ENCODE assay signal across 1 cellular context in genomic region chr5:132788508-132788907, GRCh38.
TF ChIP-seq lines count a peak whose summit lies in the region.

No MANE protein-coding gene starts in this region.

TF ChIP-seq in K562, 482 proteins besides CTCF, POLR2A, EP300 and RAD21 (continued from another document and continues in another):
- TF ChIP-seq, protein P1, sequence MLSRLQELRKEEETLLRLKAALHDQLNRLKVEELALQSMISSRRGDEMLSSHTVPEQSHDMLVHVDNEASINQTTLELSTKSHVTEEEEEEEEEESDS (CRISPR knock-in tag; IDR thresholded peaks at IDR 0.05) = no peak
- no peak for TF ChIP-seq SIX5 (IDR thresholded peaks at IDR 0.05; ENCODE audit: borderline replicate concordance in 1 of 2, insufficient read depth in 1 of 2, low read depth in 1 of 2, low read length in 2 of 2)
- no peak for TF ChIP-seq BRD4 (IDR thresholded peaks at IDR 0.05)
- no peak for TF ChIP-seq MTF1 (CRISPR knock-in tag; IDR thresholded peaks at IDR 0.05; ENCODE audit: borderline replicate concordance)
- peak; percentile 34 to 50; a peak in 1 of 4 replicates for TF ChIP-seq UBTF (IDR thresholded peaks at IDR 0.05; ENCODE audit: borderline replicate concordance in 1 of 2, low read depth in 2 of 2, low read length in 2 of 2)
- TF ChIP-seq SREBF1 (IDR thresholded peaks at IDR 0.05; ENCODE audit: borderline replicate concordance, low read depth, low read length) = no peak
- TF ChIP-seq DMBX1 (CRISPR knock-in tag; IDR thresholded peaks at IDR 0.05; ENCODE audit: borderline replicate concordance) = no peak; the same call in 1 of the 2 replicates
- peak; percentile 46; the same call in 1 of the 2 replicates for TF ChIP-seq CTBP1 (IDR thresholded peaks at IDR 0.05; ENCODE audit: borderline replicate concordance)
- TF ChIP-seq CBX3 (IDR thresholded peaks at IDR 0.05; ENCODE audit: borderline replicate concordance in 1 of 2, low read length in 2 of 2) = no peak
- no peak for TF ChIP-seq NFYB (IDR thresholded peaks at IDR 0.05; ENCODE audit: extremely low read depth, insufficient read length)
- TF ChIP-seq DEAF1 (CRISPR knock-in tag; IDR thresholded peaks at IDR 0.05) = no peak
- TF ChIP-seq, protein P2, sequence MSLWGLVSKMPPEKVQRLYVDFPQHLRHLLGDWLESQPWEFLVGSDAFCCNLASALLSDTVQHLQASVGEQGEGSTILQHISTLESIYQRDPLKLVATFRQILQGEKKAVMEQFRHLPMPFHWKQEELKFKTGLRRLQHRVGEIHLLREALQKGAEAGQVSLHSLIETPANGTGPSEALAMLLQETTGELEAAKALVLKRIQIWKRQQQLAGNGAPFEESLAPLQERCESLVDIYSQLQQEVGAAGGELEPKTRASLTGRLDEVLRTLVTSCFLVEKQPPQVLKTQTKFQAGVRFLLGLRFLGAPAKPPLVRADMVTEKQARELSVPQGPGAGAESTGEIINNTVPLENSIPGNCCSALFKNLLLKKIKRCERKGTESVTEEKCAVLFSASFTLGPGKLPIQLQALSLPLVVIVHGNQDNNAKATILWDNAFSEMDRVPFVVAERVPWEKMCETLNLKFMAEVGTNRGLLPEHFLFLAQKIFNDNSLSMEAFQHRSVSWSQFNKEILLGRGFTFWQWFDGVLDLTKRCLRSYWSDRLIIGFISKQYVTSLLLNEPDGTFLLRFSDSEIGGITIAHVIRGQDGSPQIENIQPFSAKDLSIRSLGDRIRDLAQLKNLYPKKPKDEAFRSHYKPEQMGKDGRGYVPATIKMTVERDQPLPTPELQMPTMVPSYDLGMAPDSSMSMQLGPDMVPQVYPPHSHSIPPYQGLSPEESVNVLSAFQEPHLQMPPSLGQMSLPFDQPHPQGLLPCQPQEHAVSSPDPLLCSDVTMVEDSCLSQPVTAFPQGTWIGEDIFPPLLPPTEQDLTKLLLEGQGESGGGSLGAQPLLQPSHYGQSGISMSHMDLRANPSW (CRISPR knock-in tag; IDR thresholded peaks at IDR 0.05) = no peak
- TF ChIP-seq ZBTB33 (CRISPR knock-in tag; IDR thresholded peaks at IDR 0.05) = no peak
- TF ChIP-seq ZNF644 (tag; IDR thresholded peaks at IDR 0.05; ENCODE audit: low read depth) = no peak
- no peak for TF ChIP-seq TARDBP (IDR thresholded peaks at IDR 0.05)
- TF ChIP-seq TBL1XR1 (IDR thresholded peaks at IDR 0.05; ENCODE audit: low read length in 2 of 2) = peak; percentile 62 to 87; a peak in 2 of 4 replicates
- no peak for TF ChIP-seq SMARCE1 (IDR thresholded peaks at IDR 0.05)
- TF ChIP-seq ZNF347 (CRISPR knock-in tag; IDR thresholded peaks at IDR 0.05; ENCODE audit: low read depth) = no peak
- peak; percentile 56; the same call in 1 of the 2 replicates for TF ChIP-seq MECOM (CRISPR knock-in tag; IDR thresholded peaks at IDR 0.05)
- no peak for TF ChIP-seq POLR2B (IDR thresholded peaks at IDR 0.05; ENCODE audit: low read depth, partially characterized antibody)
- no peak for TF ChIP-seq XRCC5 (IDR thresholded peaks at IDR 0.05; ENCODE audit: low read depth, low read length)
- TF ChIP-seq KDM2B (CRISPR knock-in tag; IDR thresholded peaks at IDR 0.05) = no peak
- TF ChIP-seq, protein P3, sequence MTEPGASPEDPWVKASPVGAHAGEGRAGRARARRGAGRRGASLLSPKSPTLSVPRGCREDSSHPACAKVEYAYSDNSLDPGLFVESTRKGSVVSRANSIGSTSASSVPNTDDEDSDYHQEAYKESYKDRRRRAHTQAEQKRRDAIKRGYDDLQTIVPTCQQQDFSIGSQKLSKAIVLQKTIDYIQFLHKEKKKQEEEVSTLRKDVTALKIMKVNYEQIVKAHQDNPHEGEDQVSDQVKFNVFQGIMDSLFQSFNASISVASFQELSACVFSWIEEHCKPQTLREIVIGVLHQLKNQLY (CRISPR knock-in tag; conservative IDR thresholded peaks at IDR 0.05) = no peak
- TF ChIP-seq ZBTB40 (IDR thresholded peaks at IDR 0.05) = no peak
- TF ChIP-seq ZBTB40 (CRISPR knock-in tag; IDR thresholded peaks at IDR 0.05) = no peak
- TF ChIP-seq THRAP3 (IDR thresholded peaks at IDR 0.05; ENCODE audit: borderline replicate concordance) = no peak
- TF ChIP-seq SMAD1 (IDR thresholded peaks at IDR 0.05; ENCODE audit: low read depth, low read length, partially characterized antibody) = no peak
- no peak for TF ChIP-seq ZNF316 (IDR thresholded peaks at IDR 0.05)
- TF ChIP-seq ZNF174 (CRISPR knock-in tag; IDR thresholded peaks at IDR 0.05) = no peak
- TF ChIP-seq ETV5 (CRISPR knock-in tag; IDR thresholded peaks at IDR 0.05; ENCODE audit: low read depth) = no peak
- TF ChIP-seq RB1 (IDR thresholded peaks at IDR 0.05; ENCODE audit: low read depth) = no peak; the same call in 1 of the 2 replicates
- peak; percentile 48 for TF ChIP-seq MTA2 (IDR thresholded peaks at IDR 0.05; ENCODE audit: low read depth)
- no peak for TF ChIP-seq ZNF324 (CRISPR knock-in tag; IDR thresholded peaks at IDR 0.05)
- no peak for TF ChIP-seq NCOA2 (IDR thresholded peaks at IDR 0.05; ENCODE audit: partially characterized antibody in 2 of 2)
- no peak for TF ChIP-seq ELF1 (tag; IDR thresholded peaks at IDR 0.05)
- TF ChIP-seq TAF7 (tag; IDR thresholded peaks at IDR 0.05) = no peak
- no peak for TF ChIP-seq BMI1 (IDR thresholded peaks at IDR 0.05; ENCODE audit: low read length)
- TF ChIP-seq SMARCB1 (IDR thresholded peaks at IDR 0.05; ENCODE audit: insufficient read length, low read depth) = no peak
- TF ChIP-seq, protein P4, sequence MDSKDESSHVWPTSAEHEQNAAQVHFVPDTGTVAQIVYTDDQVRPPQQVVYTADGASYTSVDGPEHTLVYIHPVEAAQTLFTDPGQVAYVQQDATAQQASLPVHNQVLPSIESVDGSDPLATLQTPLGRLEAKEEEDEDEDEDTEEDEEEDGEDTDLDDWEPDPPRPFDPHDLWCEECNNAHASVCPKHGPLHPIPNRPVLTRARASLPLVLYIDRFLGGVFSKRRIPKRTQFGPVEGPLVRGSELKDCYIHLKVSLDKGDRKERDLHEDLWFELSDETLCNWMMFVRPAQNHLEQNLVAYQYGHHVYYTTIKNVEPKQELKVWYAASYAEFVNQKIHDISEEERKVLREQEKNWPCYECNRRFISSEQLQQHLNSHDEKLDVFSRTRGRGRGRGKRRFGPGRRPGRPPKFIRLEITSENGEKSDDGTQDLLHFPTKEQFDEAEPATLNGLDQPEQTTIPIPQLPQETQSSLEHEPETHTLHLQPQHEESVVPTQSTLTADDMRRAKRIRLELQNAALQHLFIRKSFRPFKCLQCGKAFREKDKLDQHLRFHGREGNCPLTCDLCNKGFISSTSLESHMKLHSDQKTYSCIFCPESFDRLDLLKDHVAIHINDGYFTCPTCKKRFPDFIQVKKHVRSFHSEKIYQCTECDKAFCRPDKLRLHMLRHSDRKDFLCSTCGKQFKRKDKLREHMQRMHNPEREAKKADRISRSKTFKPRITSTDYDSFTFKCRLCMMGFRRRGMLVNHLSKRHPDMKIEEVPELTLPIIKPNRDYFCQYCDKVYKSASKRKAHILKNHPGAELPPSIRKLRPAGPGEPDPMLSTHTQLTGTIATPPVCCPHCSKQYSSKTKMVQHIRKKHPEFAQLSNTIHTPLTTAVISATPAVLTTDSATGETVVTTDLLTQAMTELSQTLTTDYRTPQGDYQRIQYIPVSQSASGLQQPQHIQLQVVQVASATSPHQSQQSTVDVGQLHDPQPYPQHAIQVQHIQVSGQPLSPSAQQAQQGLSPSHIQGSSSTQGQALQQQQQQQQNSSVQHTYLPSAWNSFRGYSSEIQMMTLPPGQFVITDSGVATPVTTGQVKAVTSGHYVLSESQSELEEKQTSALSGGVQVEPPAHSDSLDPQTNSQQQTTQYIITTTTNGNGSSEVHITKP (IDR thresholded peaks at IDR 0.05; ENCODE audit: partially characterized antibody) = peak; percentile 17
